In the genomic region with DNA sequence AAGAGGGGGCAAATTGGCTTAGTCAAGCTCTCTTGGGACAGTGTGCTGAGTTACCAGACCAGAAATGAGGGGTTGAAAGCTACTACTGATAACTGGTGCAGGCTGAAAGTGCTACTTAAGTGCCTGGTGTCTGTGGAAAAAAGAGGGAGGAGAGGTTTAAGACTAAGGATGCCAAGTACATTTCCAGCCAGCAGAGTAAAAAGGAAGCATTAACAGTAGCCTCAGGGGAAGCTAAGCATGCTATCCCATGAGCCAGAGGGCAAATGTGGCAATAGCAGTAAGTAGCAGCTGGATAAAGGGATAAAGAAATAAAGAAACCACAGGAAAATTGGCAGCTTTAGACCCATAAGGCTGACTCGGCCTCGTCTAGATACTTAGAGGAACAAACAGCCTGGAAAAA, we compare ENCODE assay signal across 9 cellular contexts.
DNase-seq lines count a peak whose midpoint lies in the region; ATAC-seq and TF ChIP-seq lines count a peak whose summit lies in the region.
"Had no signal": no experiment of that assay in that cellular context is flagged by ENCODE, and none has a peak within 500 bp of the region (broad histone marks: within the 10 kb centered on the region; RNA-seq: fewer than 3 reads in every experiment).

No MANE protein-coding gene starts in this region.

- H3F3A ChIP-seq in PC-3 (ENCODE audit: low read length, unreplicated experiment): no peaks in the 10 kb centered on the region

- no TSS peak for BruUV-seq in PC-3 (replicated peaks; lab: Mats Ljungman, UMichigan)

- H3K9me3 ChIP-seq in PC-3 (ENCODE audit: low read length): no peaks in the 10 kb centered on the region

- no peaks in the 10 kb centered on the region for H3K4me1 ChIP-seq in PC-3 (ENCODE audit: insufficient read depth, low read length)

- H3K27me3 ChIP-seq in PC-3 (ENCODE audit: low read length): no peaks in the 10 kb centered on the region

- peak; percentile 49; the same call in 1 of the 2 replicates for ATAC-seq in PC-3
- no peak for ATAC-seq in HG03571 (IDR thresholded peaks at IDR 0.05; ENCODE audit: unreplicated experiment)
- no peak for ATAC-seq in GM18519 (IDR thresholded peaks at IDR 0.05; ENCODE audit: low FRiP score, unreplicated experiment)

- H3K27ac ChIP-seq in PC-3 (ENCODE audit: low read length): no peak overlapping the region

- intact Hi-C loops in PC-3 (cut with micrococcal nuclease): no loop called here

- H3K4me2 ChIP-seq in PC-3 (ENCODE audit: low read length): no peak overlapping the region

- DNase-seq in NCI-H1105 (lab: John Stamatoyannopoulos, UW) (peak; percentile 0), NCI-H1105 treated with DMSO at 0.1 percent for 48 hours (lab: John Stamatoyannopoulos, UW) (no peak), PC-3 (peak; percentile 49), fibroblast of the aortic adventitia (ENCODE audit: low read depth) (peak; percentile 98), skeletal muscle cell (ENCODE audit: low read depth) (peak; percentile 95), cortex of kidney (lab: John Stamatoyannopoulos, UW) (no peak)
- DNase-seq: NCI-H1930 had no signal

- no peaks in the 10 kb centered on the region for H3K79me2 ChIP-seq in PC-3 (ENCODE audit: low read length)

- CTCF ChIA-PET in PC-3 (lab: Charles Lee): no interaction called here

- no peak overlapping the region for H3K9ac ChIP-seq in PC-3 (ENCODE audit: low read length)

- H3K4me3 ChIP-seq in PC-3 (ENCODE audit: low read length): no peak overlapping the region
- H3K4me3 ChIP-seq in fibroblast of the aortic adventitia (ENCODE audit: low read depth, low read length): no peak overlapping the region
- H3K4me3 ChIP-seq in skeletal muscle cell (ENCODE audit: low read depth, low read length): no peak overlapping the region

- H2AFZ ChIP-seq in PC-3 (ENCODE audit: low read length): no peak overlapping the region

- POLR2A ChIA-PET in PC-3 (lab: Charles Lee; ENCODE audit: unreplicated experiment): no interaction called here

- TF ChIP-seq CTCF in PC-3 (conservative IDR thresholded peaks at IDR 0.05; ENCODE audit: low read depth, low read length): no peak
- TF ChIP-seq CTCF in fibroblast of the aortic adventitia (IDR thresholded peaks at IDR 0.05; ENCODE audit: insufficient read depth, low read length): peak; percentile 6

- H4K20me1 ChIP-seq in PC-3 (ENCODE audit: low read length): no peaks in the 10 kb centered on the region

- H3K36me3 ChIP-seq in PC-3 (ENCODE audit: low read depth, low read length): no peaks in the 10 kb centered on the region

- H3K9me2 ChIP-seq in PC-3 (replicated peaks; ENCODE audit: low read length): no peaks in the 10 kb centered on the region

Comparison
In these comparisons a context has a peak if more than half of its experiments do, and no peak if none do; other contexts are left out.
1. DNase-seq: peak in NCI-H1105 (single experiment), PC-3 (single experiment), fibroblast of the aortic adventitia (single experiment) and skeletal muscle cell (single experiment); none in NCI-H1105 treated with DMSO at 0.1 percent for 48 hours (single experiment) and cortex of kidney (single experiment).